In the genomic region with DNA sequence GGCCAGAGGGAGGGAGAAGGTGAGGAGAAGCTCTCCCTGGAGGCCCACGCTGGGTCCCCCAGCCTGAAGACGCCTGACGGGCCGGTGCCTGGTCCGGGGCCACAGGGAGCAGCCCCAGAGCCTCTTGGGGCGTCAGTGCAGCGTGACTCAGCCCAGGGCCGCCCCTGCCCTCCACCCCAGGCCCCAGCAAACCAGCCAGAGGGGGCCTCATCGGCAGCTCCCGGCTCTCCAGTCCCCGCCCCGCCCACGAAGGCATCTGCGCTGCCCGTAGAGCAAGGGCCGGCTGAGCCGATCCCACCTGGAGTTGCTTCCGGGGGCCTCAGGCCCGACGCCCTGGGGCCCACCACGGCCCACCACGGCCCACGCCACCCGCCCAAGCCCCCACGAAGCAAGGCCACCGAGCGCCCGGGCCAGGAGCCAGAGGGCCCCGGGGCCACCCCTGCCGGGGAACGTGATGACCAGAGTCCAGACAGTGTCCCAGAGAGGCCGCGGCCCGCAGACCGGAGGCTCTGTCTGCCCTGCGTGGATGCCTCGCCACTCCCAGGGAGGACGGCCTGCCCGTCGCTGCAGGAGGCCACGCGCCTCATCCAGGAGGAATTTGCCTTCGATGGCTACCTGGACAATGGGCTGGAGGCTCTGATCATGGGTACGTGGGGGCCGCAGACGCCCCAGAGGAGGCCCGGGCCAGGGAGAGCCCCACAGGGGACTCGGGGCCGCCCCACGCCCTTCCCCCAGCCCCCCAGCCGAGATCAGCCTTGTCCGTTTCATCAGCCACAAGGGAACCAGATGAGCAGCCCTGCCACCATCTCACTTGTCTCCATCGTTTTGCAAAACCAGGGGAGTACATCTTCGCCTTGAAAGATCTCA, we compare ENCODE assay signal across 33 cellular contexts. TPM values are rescaled to one million over a fixed set of nuclear protein-coding genes. Genes with fewer than 3 reads are reported as not detected.
"Had no signal": no experiment of that assay in that cellular context is flagged by ENCODE, and none has a peak within 500 bp of the region (broad histone marks: within the 10 kb centered on the region; RNA-seq: fewer than 3 reads in every experiment).

No MANE protein-coding gene starts in this region.

- H3K4me1 Mint-ChIP-seq: endodermal cell; immature natural killer cell; memory B cell; natural killer cell; stimulated activated effector memory CD8-positive, alpha-beta T cell treated with anti-CD3 and anti-CD28 coated beads, Interleukin-12 subunit alpha, Interleukin-12 subunit beta, amount 100 ng/mL, for 72 hours had no signal

- H3K27me3 ChIP-seq: colonic mucosa, foreskin keratinocyte, pancreas, sigmoid colon, upper lobe of right lung, uterus had no signal

- H3K36me3 ChIP-seq: colonic mucosa, esophagus muscularis mucosa, gastroesophageal sphincter, neutrophil, pancreas, sigmoid colon, suprapubic skin, transverse colon, upper lobe of right lung, uterus had no signal

- H3K9me3 Mint-ChIP-seq: dendritic cell treated with granulocyte-macrophage colony-stimulating factor and Interleukin-4, amounts not matched to agents 40 ng/mL and 50 ng/mL, for 4 days; natural killer cell; stimulated activated effector memory CD8-positive, alpha-beta T cell treated with anti-CD3 and anti-CD28 coated beads, Interleukin-12 subunit alpha, Interleukin-12 subunit beta, amount 100 ng/mL, for 72 hours; stimulated activated naive CD8-positive, alpha-beta T cell treated with anti-CD3 and anti-CD28 coated beads, Interleukin-15, Interleukin-2, amounts not matched to agents 100 ng/mL and 50 ng/mL, for 24 hours had no signal

- H3K36me3 Mint-ChIP-seq: immature natural killer cell; memory B cell; natural killer cell; stimulated activated effector memory CD8-positive, alpha-beta T cell treated with anti-CD3 and anti-CD28 coated beads, Interleukin-12 subunit alpha, Interleukin-12 subunit beta, amount 100 ng/mL, for 72 hours had no signal

- DNase-seq: colonic mucosa; effector CD8-positive, alpha-beta T cell; endodermal cell; foreskin keratinocyte; hypothalamus; immature natural killer cell; islet precursor cell; natural killer cell; sigmoid colon; stimulated activated CD4-positive, alpha-beta T cell treated with anti-CD3 and anti-CD28 coated beads, Interleukin-2, amount 100 ng/mL, for 24 hours; stimulated activated CD4-positive, alpha-beta T cell treated with anti-CD3 and anti-CD28 coated beads, Interleukin-4, amount 100 ng/mL, for 24 hours; transverse colon; upper lobe of right lung; uterus had no signal

- H3K9me3 ChIP-seq: colonic mucosa, neutrophil, pancreas, sigmoid colon, suprapubic skin, transverse colon, upper lobe of right lung, uterus had no signal

- H3K27me3 Mint-ChIP-seq: stimulated activated naive CD8-positive, alpha-beta T cell treated with anti-CD3 and anti-CD28 coated beads, Interleukin-15, Interleukin-2, amounts not matched to agents 100 ng/mL and 50 ng/mL, for 24 hours had no signal

- H3K4me1 ChIP-seq: colonic mucosa, esophagus muscularis mucosa, foreskin keratinocyte, gastroesophageal sphincter, pancreas, sigmoid colon, transverse colon, upper lobe of right lung, uterus had no signal

- H3K27ac ChIP-seq: colonic mucosa, esophagus muscularis mucosa, foreskin keratinocyte, gastroesophageal sphincter, neutrophil, pancreas, sigmoid colon, suprapubic skin, transverse colon, upper lobe of right lung, uterus had no signal

- ATAC-seq: foreskin keratinocyte; gastroesophageal sphincter; natural killer cell; pancreas; stimulated activated effector memory CD8-positive, alpha-beta T cell treated with anti-CD3 and anti-CD28 coated beads, Interleukin-12 subunit alpha, Interleukin-12 subunit beta, amount 100 ng/mL, for 72 hours; upper lobe of right lung had no signal

- H3K4me3 ChIP-seq: colonic mucosa, esophagus muscularis mucosa, gastroesophageal sphincter, lung, pancreas, sigmoid colon, suprapubic skin, transverse colon, upper lobe of right lung, uterus had no signal

- H3K27ac Mint-ChIP-seq: dendritic cell treated with granulocyte-macrophage colony-stimulating factor and Interleukin-4, amounts not matched to agents 40 ng/mL and 50 ng/mL, for 4 days; endodermal cell; immature natural killer cell; memory B cell; natural killer cell; stimulated activated effector memory CD8-positive, alpha-beta T cell treated with anti-CD3 and anti-CD28 coated beads, Interleukin-12 subunit alpha, Interleukin-12 subunit beta, amount 100 ng/mL, for 72 hours; stimulated activated naive CD8-positive, alpha-beta T cell treated with anti-CD3 and anti-CD28 coated beads, Interleukin-15, Interleukin-2, amounts not matched to agents 100 ng/mL and 50 ng/mL, for 24 hours had no signal

- H3K4me3 Mint-ChIP-seq: dendritic cell treated with granulocyte-macrophage colony-stimulating factor and Interleukin-4, amounts not matched to agents 40 ng/mL and 50 ng/mL, for 4 days; endodermal cell; immature natural killer cell; memory B cell; natural killer cell; stimulated activated effector memory CD8-positive, alpha-beta T cell treated with anti-CD3 and anti-CD28 coated beads, Interleukin-12 subunit alpha, Interleukin-12 subunit beta, amount 100 ng/mL, for 72 hours; stimulated activated naive CD8-positive, alpha-beta T cell treated with anti-CD3 and anti-CD28 coated beads, Interleukin-15, Interleukin-2, amounts not matched to agents 100 ng/mL and 50 ng/mL, for 24 hours had no signal

RNA-seq across cellular contexts. Expression of a gene that starts 31.2 kb away (rescaled TPM):
- total RNA-seq: cerebellum, colonic mucosa, endothelial cell of umbilical vein, epithelial cell of proximal tubule, esophagus muscularis mucosa, fibroblast of lung, foreskin keratinocyte, gastroesophageal sphincter, liver, mononuclear cell, omental fat pad, pancreas, posterior vena cava, sigmoid colon, skeletal muscle tissue, suprapubic skin, transverse colon, upper lobe of right lung, uterus had no signal

RNA-seq across cellular contexts. Expression of a gene that starts 38.8 kb away (rescaled TPM):
- total RNA-seq: endothelial cell of umbilical vein, epithelial cell of proximal tubule, fibroblast of lung, foreskin keratinocyte, skeletal muscle tissue had no signal

RNA-seq across cellular contexts. Expression of a gene that starts 38.8 kb away (rescaled TPM):
- total RNA-seq: endothelial cell of umbilical vein had no signal
